Comparison of ENCODE assay signal across 1 cellular context in the genomic region with DNA sequence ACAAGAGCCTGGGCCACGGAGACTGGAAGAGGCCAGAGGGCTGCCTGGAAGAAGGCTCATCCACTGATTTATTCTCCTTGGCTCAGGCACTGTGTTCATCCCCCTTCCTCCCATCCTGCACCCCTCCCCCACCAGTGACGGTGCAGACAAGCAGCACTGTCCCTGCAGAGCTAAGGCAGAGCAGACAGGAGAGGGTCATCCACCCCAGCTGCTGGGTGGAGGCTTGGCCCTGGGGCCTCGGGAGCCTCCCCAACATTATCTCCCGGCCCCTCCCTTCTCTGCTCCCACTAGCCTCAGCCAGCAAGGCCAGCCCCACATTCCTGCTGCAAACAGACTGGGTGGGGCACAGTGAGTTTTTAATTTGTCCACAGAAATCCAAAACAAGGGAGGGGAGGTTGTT.
TF ChIP-seq lines count a peak whose summit lies in the region.

No MANE protein-coding gene starts in this region.

TF ChIP-seq in H1, 55 proteins besides CTCF, POLR2A, EP300 and RAD21:
- no peak for TF ChIP-seq CBX8 (IDR thresholded peaks at IDR 0.05; ENCODE audit: borderline replicate concordance, low read depth, low read length)
- TF ChIP-seq YY1 (IDR thresholded peaks at IDR 0.05; ENCODE audit: low read depth, low read length) = no peak
- no peak for TF ChIP-seq CEBPB (IDR thresholded peaks at IDR 0.05; ENCODE audit: low read depth, low read length)
- TF ChIP-seq HDAC6 (IDR thresholded peaks at IDR 0.05; ENCODE audit: low read depth, low read length) = no peak
- TF ChIP-seq EZH2 (IDR thresholded peaks at IDR 0.05; ENCODE audit: low read depth, low read length, severe bottlenecking) = no peak
- TF ChIP-seq SP1 (IDR thresholded peaks at IDR 0.05; ENCODE audit: low read depth, low read length) = no peak
- no peak for TF ChIP-seq TAF1 (IDR thresholded peaks at IDR 0.05; ENCODE audit: low read depth, low read length)
- no peak for TF ChIP-seq RXRA (IDR thresholded peaks at IDR 0.05; ENCODE audit: insufficient read depth, low read depth, low read length)
- TF ChIP-seq, protein P1, sequence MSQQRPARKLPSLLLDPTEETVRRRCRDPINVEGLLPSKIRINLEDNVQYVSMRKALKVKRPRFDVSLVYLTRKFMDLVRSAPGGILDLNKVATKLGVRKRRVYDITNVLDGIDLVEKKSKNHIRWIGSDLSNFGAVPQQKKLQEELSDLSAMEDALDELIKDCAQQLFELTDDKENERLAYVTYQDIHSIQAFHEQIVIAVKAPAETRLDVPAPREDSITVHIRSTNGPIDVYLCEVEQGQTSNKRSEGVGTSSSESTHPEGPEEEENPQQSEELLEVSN (IDR thresholded peaks at IDR 0.05) = no peak
- TF ChIP-seq CBX5 (IDR thresholded peaks at IDR 0.05; ENCODE audit: low read depth, low read length) = no peak
- no peak for TF ChIP-seq TCF12 (IDR thresholded peaks at IDR 0.05; ENCODE audit: low read depth, low read length)
- no peak for TF ChIP-seq FOSL1 (IDR thresholded peaks at IDR 0.05; ENCODE audit: insufficient read depth, low read depth, low read length)
- no peak for TF ChIP-seq POLR2AphosphoS5 (IDR thresholded peaks at IDR 0.05; ENCODE audit: low read depth, low read length)
- TF ChIP-seq JUND (IDR thresholded peaks at IDR 0.05; ENCODE audit: low read length) = no peak
- no peak for TF ChIP-seq TEAD4 (IDR thresholded peaks at IDR 0.05; ENCODE audit: low read depth, low read length)
- TF ChIP-seq BACH1 (IDR thresholded peaks at IDR 0.05; ENCODE audit: low read length) = no peak
- no peak for TF ChIP-seq GTF2F1 (IDR thresholded peaks at IDR 0.05; ENCODE audit: borderline replicate concordance, low read depth, low read length)
- TF ChIP-seq RBBP5 (IDR thresholded peaks at IDR 0.05; ENCODE audit: borderline replicate concordance, low read depth, low read length) = no peak
- no peak for TF ChIP-seq NANOG (IDR thresholded peaks at IDR 0.05; ENCODE audit: insufficient read depth, low read depth, low read length, poor library complexity, severe bottlenecking)
